ENCODE assay signal across 1 cellular context in genomic region chrX:155028749-155029360, GRCh38.
TF ChIP-seq lines count a peak whose summit lies in the region.

No MANE protein-coding gene starts in this region.

TF ChIP-seq in endothelial cell of umbilical vein, 7 proteins besides CTCF, POLR2A, EP300 and RAD21:
- TF ChIP-seq POLR2AphosphoS5 (IDR thresholded peaks at IDR 0.05; ENCODE audit: insufficient read depth, low read depth, low read length) (no peak), GATA2 (IDR thresholded peaks at IDR 0.05; ENCODE audit: insufficient read depth, insufficient read length, low read depth, low read length) (no peak), FOS (IDR thresholded peaks at IDR 0.05; ENCODE audit: borderline replicate concordance, insufficient read depth, low read length) (no peak), JUN (IDR thresholded peaks at IDR 0.05; ENCODE audit: borderline replicate concordance, insufficient read depth, insufficient read length, low read depth) (no peak), EZH2 (IDR thresholded peaks at IDR 0.05; ENCODE audit: borderline replicate concordance, low read depth, low read length, severe bottlenecking) (no peak), MYC (IDR thresholded peaks at IDR 0.05; ENCODE audit: low read depth, low read length) (no peak), MAX (IDR thresholded peaks at IDR 0.05; ENCODE audit: insufficient read depth, insufficient read length) (no peak)
